25 cellular contexts compared by ENCODE assay signal in the genomic region with DNA sequence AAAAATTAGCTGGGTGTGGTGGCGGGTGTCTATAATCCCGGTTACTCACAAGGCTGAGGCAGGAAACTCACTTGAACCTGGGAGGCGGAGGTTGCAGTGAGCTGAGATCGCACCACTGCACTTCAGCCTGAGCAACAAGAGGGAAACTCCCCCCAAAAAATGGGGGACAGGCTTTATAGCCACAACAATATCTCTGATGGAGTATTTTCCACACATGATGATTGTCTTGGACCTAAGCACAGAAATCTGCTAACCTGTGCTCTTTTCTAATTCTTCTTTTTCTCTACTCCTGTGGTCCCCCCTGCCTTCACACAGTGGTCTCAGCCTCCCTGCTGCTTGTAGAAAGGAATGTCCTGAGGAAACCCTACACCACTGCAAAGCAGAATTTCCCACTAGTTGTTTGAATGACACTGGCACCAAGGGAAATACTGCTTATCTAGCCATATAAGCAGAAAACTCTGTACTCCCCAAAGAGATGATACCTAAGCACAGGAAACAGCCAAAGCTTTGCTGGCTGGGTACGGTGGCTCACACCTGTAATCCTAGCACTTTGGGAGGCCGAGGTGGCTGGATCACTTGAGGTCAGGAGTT.
"Had no signal": no experiment of that assay in that cellular context is flagged by ENCODE, and none has a peak within 500 bp of the region (broad histone marks: within the 10 kb centered on the region; RNA-seq: fewer than 3 reads in every experiment).

No MANE protein-coding gene starts in this region.

- H3K36me3 Mint-ChIP-seq: T-cell had no signal

- ATAC-seq: activated CD4-positive, alpha-beta T cell treated with anti-CD3 and anti-CD28 coated beads for 36 hours; body of pancreas; left ventricle myocardium superior; stimulated activated naive CD8-positive, alpha-beta T cell treated with anti-CD3 and anti-CD28 coated beads, Interleukin-15, Interleukin-2, amounts not matched to agents 100 U/mL and 50 U/mL, for 24 hours; T-cell had no signal

- H3K4me3 ChIP-seq: adrenal gland, body of pancreas, esophagus squamous epithelium, right atrium auricular region, testis, transverse colon had no signal

- H3K27me3 ChIP-seq: body of pancreas, right atrium auricular region, testis had no signal

- H3K9me3 ChIP-seq: adrenal gland, testis had no signal

- DNase-seq: activated CD4-positive, alpha-beta T cell treated with anti-CD3 and anti-CD28 coated beads for 36 hours; activated CD4-positive, alpha-beta T cell treated with anti-CD3 and anti-CD28 coated beads, Interleukin-2, amount 50 U/mL, for 4 hours; activated CD4-positive, CD25-positive, alpha-beta regulatory T cell; activated CD8-positive, alpha-beta memory T cell treated with anti-CD3 and anti-CD28 coated beads for 24 hours; activated effector memory CD4-positive, alpha-beta T cell treated with anti-CD3 and anti-CD28 coated beads, Interleukin-2, amount 50 U/mL, for 16 hours; activated naive CD4-positive, alpha-beta T cell treated with anti-CD3 and anti-CD28 coated beads for 36 hours; activated naive CD8-positive, alpha-beta T cell treated with anti-CD3 and anti-CD28 coated beads for 36 hours; adrenal gland; aorta; body of pancreas; dermis blood vessel endothelial cell; effector CD8-positive, alpha-beta T cell; esophagus squamous epithelium; islet precursor cell; left ventricle myocardium superior; naive B cell; nucleus accumbens; stimulated activated CD4-positive, alpha-beta T cell treated with anti-CD3 and anti-CD28 coated beads, Interleukin-15, amount 100 ng/mL, for 24 hours; stimulated activated naive CD8-positive, alpha-beta T cell treated with anti-CD3 and anti-CD28 coated beads, Interleukin-15, Interleukin-2, amounts not matched to agents 100 U/mL and 50 U/mL, for 24 hours; T-cell; testis; transverse colon had no signal

- H3K27ac ChIP-seq: adrenal gland, body of pancreas, epithelial cell of prostate, esophagus squamous epithelium, right atrium auricular region, testis, transverse colon had no signal

- H3K4me1 Mint-ChIP-seq: activated CD4-positive, alpha-beta T cell treated with anti-CD3 and anti-CD28 coated beads for 36 hours; activated naive CD8-positive, alpha-beta T cell treated with anti-CD3 and anti-CD28 coated beads for 36 hours; naive B cell; T-cell had no signal

- H3K4me1 ChIP-seq: adrenal gland, body of pancreas, esophagus squamous epithelium, right atrium auricular region, testis, transverse colon had no signal

- H3K27ac Mint-ChIP-seq: activated CD4-positive, alpha-beta T cell treated with anti-CD3 and anti-CD28 coated beads for 36 hours; activated naive CD4-positive, alpha-beta T cell treated with anti-CD3 and anti-CD28 coated beads for 36 hours; activated naive CD8-positive, alpha-beta T cell treated with anti-CD3 and anti-CD28 coated beads for 36 hours; activated T-helper 1 cell treated with anti-CD3 and anti-CD28 coated beads, Interleukin-12 subunit alpha, Interleukin-12 subunit beta, Interleukin-2, Interleukin-4 antibody, amounts not matched to agents 30 ng/mL and 10 ng/mL and 1 ng/mL, durations not matched to agents 14 hours and 24 hours and 36 hours; naive B cell; T-cell had no signal

- H3K4me3 Mint-ChIP-seq: activated CD4-positive, alpha-beta T cell treated with anti-CD3 and anti-CD28 coated beads for 36 hours; activated naive CD4-positive, alpha-beta T cell treated with anti-CD3 and anti-CD28 coated beads for 36 hours; activated naive CD8-positive, alpha-beta T cell treated with anti-CD3 and anti-CD28 coated beads for 36 hours; activated T-helper 1 cell treated with anti-CD3 and anti-CD28 coated beads, Interleukin-12 subunit alpha, Interleukin-12 subunit beta, Interleukin-2, Interleukin-4 antibody, amounts not matched to agents 30 ng/mL and 10 ng/mL and 1 ng/mL, durations not matched to agents 14 hours and 24 hours and 36 hours; naive B cell; T-cell had no signal

- H3K36me3 ChIP-seq: adrenal gland, esophagus squamous epithelium, right atrium auricular region, transverse colon had no signal
